In the genomic region with DNA sequence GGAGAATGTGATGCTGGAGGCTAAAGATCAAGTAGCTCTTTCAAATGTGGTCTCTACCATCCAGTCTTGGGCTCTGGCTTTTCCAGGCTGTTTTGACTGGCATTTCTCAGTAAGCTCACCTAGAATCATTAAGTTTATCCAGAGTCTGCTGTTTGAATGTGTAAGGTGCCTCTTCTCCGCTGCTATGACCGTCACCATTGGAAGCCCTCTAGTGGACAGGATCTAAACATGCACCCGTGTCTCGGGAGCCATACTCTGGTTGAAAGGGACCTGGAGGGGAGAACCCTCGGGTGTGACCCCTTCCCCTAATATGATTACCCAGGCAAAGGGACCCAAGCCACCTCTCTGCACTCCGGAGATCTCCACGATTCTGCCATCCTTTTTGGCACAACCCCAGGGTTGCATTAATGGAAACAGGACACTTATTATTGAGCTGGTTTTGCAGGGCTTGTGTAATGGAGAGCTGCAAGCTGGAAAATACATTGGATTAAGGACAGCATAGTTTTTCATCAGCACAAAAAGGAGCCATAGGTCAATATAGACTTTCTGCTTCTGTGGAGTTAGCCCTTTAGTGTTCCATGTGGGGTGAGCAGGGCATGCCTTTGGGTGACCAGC, we compare ENCODE assay signal across 8 cellular contexts.
A peak's percentile ranks its signal among the peaks of the same experiment; 100 is the strongest.
DNase-seq lines count a peak whose midpoint lies in the region; ATAC-seq, FAIRE-seq and TF ChIP-seq lines count a peak whose summit lies in the region.

No MANE protein-coding gene starts in this region.

- H3K4me3 ChIP-seq in GM23248 (no peak overlapping the region), fibroblast of villous mesenchyme (ENCODE audit: low read depth, low read length) (no peak overlapping the region), parathyroid adenoma (ENCODE audit: low read depth, low read length) (no peak overlapping the region)

- H3K27me3 ChIP-seq in GM23248 (replicated peaks; ENCODE audit: insufficient read depth) (no peaks in the 10 kb centered on the region), parathyroid adenoma (ENCODE audit: control insufficient read depth, insufficient read depth, low read length) (no peaks in the 10 kb centered on the region)

- H3K27ac ChIP-seq in GM23248 = no peak overlapping the region
- no peak overlapping the region for H3K27ac ChIP-seq in parathyroid adenoma

- DNase-seq in D721Med (ENCODE audit: insufficient read length, low spot score) (no peak), GM23248 (peak; percentile 59), SK-N-DZ (ENCODE audit: low spot score) (peak; percentile 48), fibroblast of villous mesenchyme (ENCODE audit: low read depth) (peak; percentile 3), NCI-H2107 treated with DMSO at 0.1 percent for 48 hours (lab: John Stamatoyannopoulos, UW; ENCODE audit: unreplicated experiment) (no peak)

- TF ChIP-seq CTCF in D721Med (IDR thresholded peaks at IDR 0.05; ENCODE audit: insufficient read depth, missing control alignments) (peak; percentile 47), fibroblast of villous mesenchyme (IDR thresholded peaks at IDR 0.05; ENCODE audit: insufficient read depth, low read depth, low read length) (peak; percentile 51), parathyroid adenoma (IDR thresholded peaks at IDR 0.05) (peak; percentile 52)

- H3K4me2 ChIP-seq in GM23248 (ENCODE audit: unreplicated experiment) (no peak overlapping the region), parathyroid adenoma (ENCODE audit: low read length) (no peak overlapping the region)

- FAIRE-seq in D721Med (lab: Jason Lieb, UNC) = no peak

- H3K9ac ChIP-seq in GM23248 = no peak overlapping the region
- no peak overlapping the region for H3K9ac ChIP-seq in parathyroid adenoma

- in situ Hi-C loops in GM23248 (cut with MboI) = loop anchor here (25.0 kb wide), 1 partner anchor 599 kb away; no protein-coding TSS in a partner anchor

- ATAC-seq in GM21390 (IDR thresholded peaks at IDR 0.05; ENCODE audit: unreplicated experiment) = no peak
- no peak for ATAC-seq in HG03565 (IDR thresholded peaks at IDR 0.05; ENCODE audit: unreplicated experiment)

- H3K9me3 ChIP-seq in GM23248 (ENCODE audit: low read depth) = no peaks in the 10 kb centered on the region
- H3K9me3 ChIP-seq in parathyroid adenoma (ENCODE audit: control insufficient read depth, low read length) = no peaks in the 10 kb centered on the region

- H3K79me2 ChIP-seq in GM23248 (ENCODE audit: insufficient read depth) (no peaks in the 10 kb centered on the region), parathyroid adenoma (no peaks in the 10 kb centered on the region)

- H3K4me1 ChIP-seq in GM23248 (ENCODE audit: insufficient read depth) (no peaks in the 10 kb centered on the region), parathyroid adenoma (no peaks in the 10 kb centered on the region)

- no peaks in the 10 kb centered on the region for H3K9me2 ChIP-seq in GM23248 (ENCODE audit: insufficient read depth)

- 8 to 13% methylated on average over 7 of the region's 7 CpGs for whole genome bisulfite sequencing in GM23248 (ENCODE audit: low coverage in 1 of 2, low lambda C conversion rate in 2 of 2, missing lambda C conversion rate in 2 of 2), 2 experiments

- H2AFZ ChIP-seq in GM23248 = no peak overlapping the region
- H2AFZ ChIP-seq in parathyroid adenoma = no peak overlapping the region

- H3K36me3 ChIP-seq in GM23248 (ENCODE audit: low read depth) (no peaks in the 10 kb centered on the region), parathyroid adenoma (ENCODE audit: control insufficient read depth, insufficient read depth, low read length) (no peaks in the 10 kb centered on the region)

- no peaks in the 10 kb centered on the region for H4K20me1 ChIP-seq in GM23248 (ENCODE audit: insufficient read depth)

- no peaks in the 10 kb centered on the region for H3F3A ChIP-seq in GM23248 (ENCODE audit: insufficient read depth)

Comparison
In these comparisons a context has a peak if more than half of its experiments do, and no peak if none do; other contexts are left out.
1. DNase-seq: peak in GM23248 (single experiment), SK-N-DZ (single experiment) and fibroblast of villous mesenchyme (single experiment); none in D721Med (single experiment) and NCI-H2107 treated with DMSO at 0.1 percent for 48 hours (single experiment).
2. Peak in every context shown above with its lines, with median percentiles within 50 percentile points of each other: CTCF ChIP-seq.